In genomic region chr12:64344631-64345030, GRCh38 we compare ENCODE assay signal across 9 cellular contexts. TPM values are rescaled to one million over a fixed set of nuclear protein-coding genes. Genes with fewer than 3 reads are reported as not detected.
"Had no signal": no experiment of that assay in that cellular context is flagged by ENCODE, and none has a peak within 500 bp of the region (broad histone marks: within the 10 kb centered on the region; RNA-seq: fewer than 3 reads in every experiment).

No MANE protein-coding gene starts in this region.

RNA-seq across cellular contexts. Expression of gene C12orf56, which starts 45.9 kb away (rescaled TPM):
- total RNA-seq: activated CD4-positive, alpha-beta T cell treated with anti-CD3 and anti-CD28 coated beads for 36 hours; activated CD4-positive, alpha-beta T cell treated with anti-CD3 and anti-CD28 coated beads, Interleukin-2, amount 10 ng/mL, durations not matched to agents 7 days and 5 days; activated CD8-positive, alpha-beta memory T cell treated with anti-CD3 and anti-CD28 coated beads, Interleukin-2, amount 10 ng/mL, durations not matched to agents 7 days and 5 days; activated CD8-positive, alpha-beta T cell treated with anti-CD3 and anti-CD28 coated beads, Interleukin-2, amount 10 ng/mL, durations not matched to agents 7 days and 5 days; activated naive CD8-positive, alpha-beta T cell treated with anti-CD3 and anti-CD28 coated beads, Interleukin-2, amount 10 ng/mL, durations not matched to agents 7 days and 5 days; activated T-helper 2 cell treated with anti-CD3 and anti-CD28 coated beads, Interferon-gamma antibody, Interleukin-2, Interleukin-4, amounts not matched to agents 10 μg/mL and 5 μg/mL and 100 μg/mL, durations not matched to agents 14 hours and 24 hours and 36 hours; ascending aorta; cardiac muscle cell had no signal
- polyA plus RNA-seq: adipose tissue, cardiac muscle cell had no signal
